In the genomic region with DNA sequence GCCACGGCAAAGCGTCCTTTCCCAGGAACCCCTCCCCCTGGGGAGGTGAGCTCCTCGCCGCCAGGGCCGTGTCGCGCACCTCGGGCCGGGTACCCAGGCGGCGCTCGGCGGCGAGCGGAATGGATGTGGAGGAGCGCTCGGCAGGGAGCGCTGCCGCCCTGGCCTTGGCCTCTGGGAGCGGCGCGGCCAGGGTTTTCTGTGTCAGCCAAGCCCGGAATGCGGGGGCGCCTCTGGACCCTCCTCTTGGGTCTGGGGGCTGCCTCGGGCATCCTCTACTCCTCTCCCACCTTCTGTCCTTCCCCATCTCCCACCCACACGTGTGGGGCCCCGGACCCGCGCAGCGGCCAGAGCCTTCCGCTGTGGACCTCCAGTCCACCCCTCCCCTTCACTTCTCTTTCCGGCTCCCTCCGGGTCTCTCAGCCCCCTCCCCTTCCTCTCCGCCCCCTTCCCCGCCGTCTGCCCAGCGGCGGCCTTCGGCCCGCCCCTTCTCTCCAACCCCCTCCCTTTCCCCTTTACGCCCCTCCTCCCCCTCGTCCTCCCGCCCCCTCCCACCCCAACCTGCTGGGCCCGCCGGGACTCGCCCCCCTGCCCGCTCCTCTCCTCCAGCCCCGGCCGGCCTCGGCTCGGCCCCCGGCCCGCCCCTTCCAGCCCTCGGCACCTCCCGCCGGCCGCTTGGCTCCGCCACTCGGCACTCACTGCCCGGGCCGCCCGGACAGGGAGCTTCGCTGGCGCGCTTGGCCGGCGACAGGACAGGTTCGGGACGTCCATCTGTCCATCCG, we compare ENCODE assay signal across 1 cellular context.
A peak's percentile ranks its signal among the peaks of the same experiment; 100 is the strongest.
TF ChIP-seq lines count a peak whose summit lies in the region.

A gene (plus strand): TSS at position 684 of the 779 bp plus-strand sequence. CDS start 129 bp downstream, outside the sequence.

TF ChIP-seq in K562, 482 proteins besides CTCF, POLR2A, EP300 and RAD21 (continued from another document and continues in another):
- TF ChIP-seq, protein P1, sequence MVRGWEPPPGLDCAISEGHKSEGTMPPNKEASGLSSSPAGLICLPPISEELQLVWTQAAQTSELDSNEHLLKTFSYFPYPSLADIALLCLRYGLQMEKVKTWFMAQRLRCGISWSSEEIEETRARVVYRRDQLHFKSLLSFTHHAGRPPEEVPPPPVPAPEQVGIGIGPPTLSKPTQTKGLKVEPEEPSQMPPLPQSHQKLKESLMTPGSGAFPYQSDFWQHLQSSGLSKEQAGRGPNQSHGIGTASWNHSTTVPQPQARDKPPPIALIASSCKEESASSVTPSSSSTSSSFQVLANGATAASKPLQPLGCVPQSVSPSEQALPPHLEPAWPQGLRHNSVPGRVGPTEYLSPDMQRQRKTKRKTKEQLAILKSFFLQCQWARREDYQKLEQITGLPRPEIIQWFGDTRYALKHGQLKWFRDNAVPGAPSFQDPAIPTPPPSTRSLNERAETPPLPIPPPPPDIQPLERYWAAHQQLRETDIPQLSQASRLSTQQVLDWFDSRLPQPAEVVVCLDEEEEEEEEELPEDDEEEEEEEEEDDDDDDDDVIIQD (CRISPR knock-in tag; IDR thresholded peaks at IDR 0.05), result no peak
- no peak for TF ChIP-seq YBX1 (IDR thresholded peaks at IDR 0.05)
- TF ChIP-seq NFIC (IDR thresholded peaks at IDR 0.05), result 0 out of 2 replicates have a peak, but pooled peaks have one; percentile 6
- no peak for TF ChIP-seq ETV6 (IDR thresholded peaks at IDR 0.05; ENCODE audit: borderline replicate concordance in 1 of 2, low read depth in 2 of 2, low read length in 1 of 2)
- no peak for TF ChIP-seq ETV6 (CRISPR knock-in tag; IDR thresholded peaks at IDR 0.05; ENCODE audit: borderline replicate concordance)
- TF ChIP-seq, protein P2, sequence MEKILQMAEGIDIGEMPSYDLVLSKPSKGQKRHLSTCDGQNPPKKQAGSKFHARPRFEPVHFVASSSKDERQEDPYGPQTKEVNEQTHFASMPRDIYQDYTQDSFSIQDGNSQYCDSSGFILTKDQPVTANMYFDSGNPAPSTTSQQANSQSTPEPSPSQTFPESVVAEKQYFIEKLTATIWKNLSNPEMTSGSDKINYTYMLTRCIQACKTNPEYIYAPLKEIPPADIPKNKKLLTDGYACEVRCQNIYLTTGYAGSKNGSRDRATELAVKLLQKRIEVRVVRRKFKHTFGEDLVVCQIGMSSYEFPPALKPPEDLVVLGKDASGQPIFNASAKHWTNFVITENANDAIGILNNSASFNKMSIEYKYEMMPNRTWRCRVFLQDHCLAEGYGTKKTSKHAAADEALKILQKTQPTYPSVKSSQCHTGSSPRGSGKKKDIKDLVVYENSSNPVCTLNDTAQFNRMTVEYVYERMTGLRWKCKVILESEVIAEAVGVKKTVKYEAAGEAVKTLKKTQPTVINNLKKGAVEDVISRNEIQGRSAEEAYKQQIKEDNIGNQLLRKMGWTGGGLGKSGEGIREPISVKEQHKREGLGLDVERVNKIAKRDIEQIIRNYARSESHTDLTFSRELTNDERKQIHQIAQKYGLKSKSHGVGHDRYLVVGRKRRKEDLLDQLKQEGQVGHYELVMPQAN (IDR thresholded peaks at IDR 0.05; ENCODE audit: borderline replicate concordance), result 0 out of 2 replicates have a peak, but pooled peaks have one; percentile 19
- TF ChIP-seq BMI1 (IDR thresholded peaks at IDR 0.05; ENCODE audit: low read length), result no peak
- TF ChIP-seq MTA1 (IDR thresholded peaks at IDR 0.05; ENCODE audit: borderline replicate concordance), result peak; percentile 18; the same call in 1 of the 2 replicates
- peak; percentile 29; the same call in 1 of the 2 replicates for TF ChIP-seq HCFC1 (IDR thresholded peaks at IDR 0.05; ENCODE audit: low read depth, low read length)
- TF ChIP-seq BDP1 (IDR thresholded peaks at IDR 0.05; ENCODE audit: insufficient read depth, insufficient read length), result no peak
- no peak for TF ChIP-seq ZNF3 (CRISPR knock-in tag; IDR thresholded peaks at IDR 0.05)
- TF ChIP-seq CAMTA2 (CRISPR knock-in tag; conservative IDR thresholded peaks at IDR 0.05), result no peak
- no peak for TF ChIP-seq RBM14 (IDR thresholded peaks at IDR 0.05; ENCODE audit: borderline replicate concordance, insufficient read depth, low read depth, low read length)
- TF ChIP-seq RFX7 (CRISPR knock-in tag; IDR thresholded peaks at IDR 0.05), result no peak
- TF ChIP-seq RUNX1 (IDR thresholded peaks at IDR 0.05; ENCODE audit: low read depth), result no peak
- TF ChIP-seq, protein P3, sequence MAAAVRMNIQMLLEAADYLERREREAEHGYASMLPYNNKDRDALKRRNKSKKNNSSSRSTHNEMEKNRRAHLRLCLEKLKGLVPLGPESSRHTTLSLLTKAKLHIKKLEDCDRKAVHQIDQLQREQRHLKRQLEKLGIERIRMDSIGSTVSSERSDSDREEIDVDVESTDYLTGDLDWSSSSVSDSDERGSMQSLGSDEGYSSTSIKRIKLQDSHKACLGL (CRISPR knock-in tag; IDR thresholded peaks at IDR 0.05; ENCODE audit: borderline replicate concordance, poor library complexity, severe bottlenecking), result no peak
- no peak for TF ChIP-seq ESRRB (CRISPR knock-in tag; IDR thresholded peaks at IDR 0.05; ENCODE audit: borderline replicate concordance)
- no peak for TF ChIP-seq FOS (IDR thresholded peaks at IDR 0.05; ENCODE audit: extremely low read depth, insufficient read length)
- TF ChIP-seq, protein P4, sequence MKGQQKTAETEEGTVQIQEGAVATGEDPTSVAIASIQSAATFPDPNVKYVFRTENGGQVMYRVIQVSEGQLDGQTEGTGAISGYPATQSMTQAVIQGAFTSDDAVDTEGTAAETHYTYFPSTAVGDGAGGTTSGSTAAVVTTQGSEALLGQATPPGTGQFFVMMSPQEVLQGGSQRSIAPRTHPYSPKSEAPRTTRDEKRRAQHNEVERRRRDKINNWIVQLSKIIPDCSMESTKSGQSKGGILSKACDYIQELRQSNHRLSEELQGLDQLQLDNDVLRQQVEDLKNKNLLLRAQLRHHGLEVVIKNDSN (CRISPR knock-in tag; IDR thresholded peaks at IDR 0.05), result no peak
- no peak for TF ChIP-seq TCF7L2 (IDR thresholded peaks at IDR 0.05; ENCODE audit: low read depth, low read length)
- TF ChIP-seq, protein P5, sequence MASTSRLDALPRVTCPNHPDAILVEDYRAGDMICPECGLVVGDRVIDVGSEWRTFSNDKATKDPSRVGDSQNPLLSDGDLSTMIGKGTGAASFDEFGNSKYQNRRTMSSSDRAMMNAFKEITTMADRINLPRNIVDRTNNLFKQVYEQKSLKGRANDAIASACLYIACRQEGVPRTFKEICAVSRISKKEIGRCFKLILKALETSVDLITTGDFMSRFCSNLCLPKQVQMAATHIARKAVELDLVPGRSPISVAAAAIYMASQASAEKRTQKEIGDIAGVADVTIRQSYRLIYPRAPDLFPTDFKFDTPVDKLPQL (IDR thresholded peaks at IDR 0.05; ENCODE audit: extremely low read depth, insufficient read length), result no peak
- TF ChIP-seq RBM22 (IDR thresholded peaks at IDR 0.05; ENCODE audit: low read depth, low read length, poor library complexity, severe bottlenecking), result no peak
- no peak for TF ChIP-seq KLF1 (tag; IDR thresholded peaks at IDR 0.05)
- TF ChIP-seq, protein P6, sequence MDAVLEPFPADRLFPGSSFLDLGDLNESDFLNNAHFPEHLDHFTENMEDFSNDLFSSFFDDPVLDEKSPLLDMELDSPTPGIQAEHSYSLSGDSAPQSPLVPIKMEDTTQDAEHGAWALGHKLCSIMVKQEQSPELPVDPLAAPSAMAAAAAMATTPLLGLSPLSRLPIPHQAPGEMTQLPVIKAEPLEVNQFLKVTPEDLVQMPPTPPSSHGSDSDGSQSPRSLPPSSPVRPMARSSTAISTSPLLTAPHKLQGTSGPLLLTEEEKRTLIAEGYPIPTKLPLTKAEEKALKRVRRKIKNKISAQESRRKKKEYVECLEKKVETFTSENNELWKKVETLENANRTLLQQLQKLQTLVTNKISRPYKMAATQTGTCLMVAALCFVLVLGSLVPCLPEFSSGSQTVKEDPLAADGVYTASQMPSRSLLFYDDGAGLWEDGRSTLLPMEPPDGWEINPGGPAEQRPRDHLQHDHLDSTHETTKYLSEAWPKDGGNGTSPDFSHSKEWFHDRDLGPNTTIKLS (IDR thresholded peaks at IDR 0.05; ENCODE audit: borderline replicate concordance, low read depth), result 0 out of 2 replicates have a peak, but pooled peaks have one; percentile 19
- TF ChIP-seq FOXP1 (CRISPR knock-in tag; IDR thresholded peaks at IDR 0.05), result no peak
- TF ChIP-seq LARP7 (IDR thresholded peaks at IDR 0.05), result no peak
- no peak for TF ChIP-seq ATF7 (IDR thresholded peaks at IDR 0.05)
- no peak for TF ChIP-seq ZBED1 (IDR thresholded peaks at IDR 0.05)
- TF ChIP-seq GATAD2B (IDR thresholded peaks at IDR 0.05; ENCODE audit: borderline replicate concordance), result no peak
- TF ChIP-seq HMG20A (CRISPR knock-in tag; conservative IDR thresholded peaks at IDR 0.05), result no peak
- no peak for TF ChIP-seq SIN3A (IDR thresholded peaks at IDR 0.05; ENCODE audit: borderline replicate concordance in 2 of 2, control insufficient read depth in 1 of 2, low read depth in 2 of 2, low read length in 2 of 2)
- TF ChIP-seq, protein P7, sequence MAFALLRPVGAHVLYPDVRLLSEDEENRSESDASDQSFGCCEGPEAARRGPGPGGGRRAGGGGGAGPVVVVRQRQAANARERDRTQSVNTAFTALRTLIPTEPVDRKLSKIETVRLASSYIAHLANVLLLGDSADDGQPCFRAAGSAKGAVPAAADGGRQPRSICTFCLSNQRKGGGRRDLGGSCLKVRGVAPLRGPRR (CRISPR knock-in tag; IDR thresholded peaks at IDR 0.05), result no peak
- TF ChIP-seq CEBPG (CRISPR knock-in tag; IDR thresholded peaks at IDR 0.05), result no peak
- TF ChIP-seq CEBPG (tag; conservative IDR thresholded peaks at IDR 0.05 in 1 of 2, IDR thresholded peaks at IDR 0.05 in 1 of 2), result no peak
- no peak for TF ChIP-seq ZNF561 (CRISPR knock-in tag; conservative IDR thresholded peaks at IDR 0.05)
- peak in 1 of 2 experiments; percentile 57; a peak in 2 of 4 replicates for TF ChIP-seq HDAC1 (IDR thresholded peaks at IDR 0.05)
- TF ChIP-seq GABPA (tag; conservative IDR thresholded peaks at IDR 0.05; ENCODE audit: low read depth), result peak; percentile 70
- TF ChIP-seq ZNF408 (CRISPR knock-in tag; IDR thresholded peaks at IDR 0.05; ENCODE audit: low read depth), result no peak
- no peak for TF ChIP-seq ZNF217 (CRISPR knock-in tag; IDR thresholded peaks at IDR 0.05)
- TF ChIP-seq RAD51 (IDR thresholded peaks at IDR 0.05; ENCODE audit: borderline replicate concordance, low read depth), result no peak
- TF ChIP-seq FOXK2 (conservative IDR thresholded peaks at IDR 0.05 in 1 of 2, IDR thresholded peaks at IDR 0.05 in 1 of 2; ENCODE audit: low read depth in 2 of 2), result no peak
- no peak for TF ChIP-seq ZNF347 (CRISPR knock-in tag; IDR thresholded peaks at IDR 0.05; ENCODE audit: low read depth)
- 0 out of 2 replicates have a peak, but pooled peaks have one; percentile 56 for TF ChIP-seq KDM2B (CRISPR knock-in tag; IDR thresholded peaks at IDR 0.05)
- no peak for TF ChIP-seq ELF1 (tag; IDR thresholded peaks at IDR 0.05)
- TF ChIP-seq POLR3A (IDR thresholded peaks at IDR 0.05; ENCODE audit: borderline replicate concordance, extremely low read depth, insufficient read depth, insufficient read length), result no peak
- TF ChIP-seq EGR1 (conservative IDR thresholded peaks at IDR 0.05), result peak; percentile 88
- no peak for TF ChIP-seq ZNF830 (CRISPR knock-in tag; IDR thresholded peaks at IDR 0.05)
- TF ChIP-seq RFX1 (IDR thresholded peaks at IDR 0.05), result no peak
- TF ChIP-seq MTF1 (CRISPR knock-in tag; IDR thresholded peaks at IDR 0.05; ENCODE audit: borderline replicate concordance), result no peak
- TF ChIP-seq CREBBP (IDR thresholded peaks at IDR 0.05; ENCODE audit: low read depth, low read length), result no peak
- no peak for TF ChIP-seq MECOM (CRISPR knock-in tag; IDR thresholded peaks at IDR 0.05)
- TF ChIP-seq NFE2 (IDR thresholded peaks at IDR 0.05; ENCODE audit: low read depth), result no peak
- no peak for TF ChIP-seq NR2C2 (CRISPR knock-in tag; IDR thresholded peaks at IDR 0.05)
- no peak for TF ChIP-seq NR2C2 (tag; IDR thresholded peaks at IDR 0.05)
- TF ChIP-seq ZC3H4 (CRISPR knock-in tag; IDR thresholded peaks at IDR 0.05; ENCODE audit: borderline replicate concordance), result no peak
- no peak for TF ChIP-seq MCM2 (IDR thresholded peaks at IDR 0.05; ENCODE audit: low read depth)
- TF ChIP-seq ZNF282 (CRISPR knock-in tag; IDR thresholded peaks at IDR 0.05), result no peak
